ENCODE assay signal across 1 cellular context in the genomic region with DNA sequence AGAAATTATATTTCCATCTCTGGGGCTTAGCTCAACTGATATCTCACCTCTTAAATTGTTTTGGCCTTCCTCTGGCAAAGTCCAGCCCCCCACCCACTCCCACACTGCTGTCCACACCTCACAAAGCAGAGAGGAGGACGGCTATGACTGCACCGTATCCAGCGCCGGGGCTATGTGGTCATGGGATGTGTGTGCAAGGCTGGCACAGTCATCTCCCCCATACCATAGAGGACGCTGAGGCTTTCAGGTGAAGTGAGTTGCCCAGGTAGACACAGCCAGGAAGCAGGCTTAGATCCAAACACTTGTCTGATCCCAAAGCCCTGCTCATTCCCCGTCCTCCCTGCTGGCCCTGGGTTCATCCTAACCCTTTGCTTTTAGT.
TF ChIP-seq lines count a peak whose summit lies in the region.

No MANE protein-coding gene starts in this region.

TF ChIP-seq in WTC11, 78 proteins besides CTCF, POLR2A, EP300 and RAD21 (continued from another document):
- TF ChIP-seq, protein P1, sequence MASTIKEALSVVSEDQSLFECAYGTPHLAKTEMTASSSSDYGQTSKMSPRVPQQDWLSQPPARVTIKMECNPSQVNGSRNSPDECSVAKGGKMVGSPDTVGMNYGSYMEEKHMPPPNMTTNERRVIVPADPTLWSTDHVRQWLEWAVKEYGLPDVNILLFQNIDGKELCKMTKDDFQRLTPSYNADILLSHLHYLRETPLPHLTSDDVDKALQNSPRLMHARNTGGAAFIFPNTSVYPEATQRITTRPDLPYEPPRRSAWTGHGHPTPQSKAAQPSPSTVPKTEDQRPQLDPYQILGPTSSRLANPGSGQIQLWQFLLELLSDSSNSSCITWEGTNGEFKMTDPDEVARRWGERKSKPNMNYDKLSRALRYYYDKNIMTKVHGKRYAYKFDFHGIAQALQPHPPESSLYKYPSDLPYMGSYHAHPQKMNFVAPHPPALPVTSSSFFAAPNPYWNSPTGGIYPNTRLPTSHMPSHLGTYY (CRISPR knock-in tag; IDR thresholded peaks at IDR 0.05), result no peak
- TF ChIP-seq NR2C2 (CRISPR knock-in tag; IDR thresholded peaks at IDR 0.05) (no peak), SMAD3 (CRISPR knock-in tag; IDR thresholded peaks at IDR 0.05; ENCODE audit: borderline replicate concordance) (no peak), TEAD1 (CRISPR knock-in tag; IDR thresholded peaks at IDR 0.05) (no peak), MYBL2 (CRISPR knock-in tag; IDR thresholded peaks at IDR 0.05) (no peak)
- TF ChIP-seq, protein P2, sequence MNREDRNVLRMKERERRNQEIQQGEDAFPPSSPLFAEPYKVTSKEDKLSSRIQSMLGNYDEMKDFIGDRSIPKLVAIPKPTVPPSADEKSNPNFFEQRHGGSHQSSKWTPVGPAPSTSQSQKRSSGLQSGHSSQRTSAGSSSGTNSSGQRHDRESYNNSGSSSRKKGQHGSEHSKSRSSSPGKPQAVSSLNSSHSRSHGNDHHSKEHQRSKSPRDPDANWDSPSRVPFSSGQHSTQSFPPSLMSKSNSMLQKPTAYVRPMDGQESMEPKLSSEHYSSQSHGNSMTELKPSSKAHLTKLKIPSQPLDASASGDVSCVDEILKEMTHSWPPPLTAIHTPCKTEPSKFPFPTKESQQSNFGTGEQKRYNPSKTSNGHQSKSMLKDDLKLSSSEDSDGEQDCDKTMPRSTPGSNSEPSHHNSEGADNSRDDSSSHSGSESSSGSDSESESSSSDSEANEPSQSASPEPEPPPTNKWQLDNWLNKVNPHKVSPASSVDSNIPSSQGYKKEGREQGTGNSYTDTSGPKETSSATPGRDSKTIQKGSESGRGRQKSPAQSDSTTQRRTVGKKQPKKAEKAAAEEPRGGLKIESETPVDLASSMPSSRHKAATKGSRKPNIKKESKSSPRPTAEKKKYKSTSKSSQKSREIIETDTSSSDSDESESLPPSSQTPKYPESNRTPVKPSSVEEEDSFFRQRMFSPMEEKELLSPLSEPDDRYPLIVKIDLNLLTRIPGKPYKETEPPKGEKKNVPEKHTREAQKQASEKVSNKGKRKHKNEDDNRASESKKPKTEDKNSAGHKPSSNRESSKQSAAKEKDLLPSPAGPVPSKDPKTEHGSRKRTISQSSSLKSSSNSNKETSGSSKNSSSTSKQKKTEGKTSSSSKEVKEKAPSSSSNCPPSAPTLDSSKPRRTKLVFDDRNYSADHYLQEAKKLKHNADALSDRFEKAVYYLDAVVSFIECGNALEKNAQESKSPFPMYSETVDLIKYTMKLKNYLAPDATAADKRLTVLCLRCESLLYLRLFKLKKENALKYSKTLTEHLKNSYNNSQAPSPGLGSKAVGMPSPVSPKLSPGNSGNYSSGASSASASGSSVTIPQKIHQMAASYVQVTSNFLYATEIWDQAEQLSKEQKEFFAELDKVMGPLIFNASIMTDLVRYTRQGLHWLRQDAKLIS (CRISPR knock-in tag; IDR thresholded peaks at IDR 0.05; ENCODE audit: borderline replicate concordance), result no peak
TF ChIP-seq in WTC11: peak in this region for 0.
